In the genomic region with DNA sequence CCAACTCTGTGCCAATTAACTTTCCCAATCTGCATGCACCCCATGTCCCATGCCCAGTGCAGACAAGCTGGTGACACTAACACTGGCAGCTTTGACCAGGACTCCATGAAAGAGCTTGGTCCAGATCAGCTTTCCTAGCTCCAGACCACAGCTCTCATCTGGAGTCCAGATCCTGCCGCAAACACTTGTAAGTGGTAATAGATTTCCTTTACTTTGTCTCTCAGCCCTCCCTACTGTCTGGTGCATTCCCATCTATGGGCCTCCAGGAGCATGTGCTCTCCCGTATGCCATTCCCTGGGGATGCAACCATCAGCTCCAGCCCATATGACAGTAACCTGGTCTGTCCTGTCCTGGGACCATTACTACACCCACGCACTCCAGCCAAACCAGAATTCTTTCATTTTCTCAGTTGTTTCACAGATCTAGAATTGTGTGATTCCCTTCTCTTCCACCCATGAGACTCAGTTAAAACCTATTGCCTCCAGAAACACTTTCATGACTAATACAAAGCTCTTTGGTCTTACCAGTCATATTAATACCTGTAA, we compare ENCODE assay signal across 14 cellular contexts.
"Had no signal": no experiment of that assay in that cellular context is flagged by ENCODE, and none has a peak within 500 bp of the region (broad histone marks: within the 10 kb centered on the region; RNA-seq: fewer than 3 reads in every experiment).

No MANE protein-coding gene starts in this region.

- H3K27me3 ChIP-seq: pancreas, upper lobe of left lung had no signal

- H3K27ac ChIP-seq: pancreas had no signal

- ATAC-seq: left colon, pancreas had no signal

- DNase-seq: activated B cell treated with CpG ODN at 0.5 μM for 24 hours; activated CD4-positive, alpha-beta T cell treated with anti-CD3 and anti-CD28 coated beads, Interleukin-2, amount 10 ng/mL, durations not matched to agents 7 days and 5 days; activated naive CD4-positive, alpha-beta T cell treated with anti-CD3 and anti-CD28 coated beads, Interleukin-2, amount 10 ng/mL, durations not matched to agents 7 days and 5 days; activated T-cell treated with anti-CD3 and anti-CD28 coated beads for 4 hours; central memory CD4-positive, alpha-beta T cell; cortex of kidney; effector CD8-positive, alpha-beta T cell; left colon; mammary epithelial cell; pancreas; stimulated activated CD4-positive, alpha-beta T cell treated with anti-CD3 and anti-CD28 coated beads, Interleukin-4, amount 100 ng/mL, for 4 hours; T-helper 2 cell; upper lobe of left lung had no signal

- H3K36me3 ChIP-seq: pancreas, upper lobe of left lung had no signal

- H3K4me3 ChIP-seq: pancreas, skin epidermis, upper lobe of left lung had no signal

- H3K9me3 ChIP-seq: pancreas, upper lobe of left lung had no signal
